Comparison of ENCODE assay signal across 9 cellular contexts in genomic region chr7:99141334-99141733, GRCh38. TPM values are rescaled to one million over a fixed set of nuclear protein-coding genes. Genes with fewer than 3 reads are reported as not detected.
DNase-seq lines count a peak whose midpoint lies in the region; ATAC-seq and TF ChIP-seq lines count a peak whose summit lies in the region.
"Had no signal": no experiment of that assay in that cellular context is flagged by ENCODE, and none has a peak within 500 bp of the region (broad histone marks: within the 10 kb centered on the region; RNA-seq: fewer than 3 reads in every experiment).

No MANE protein-coding gene starts in this region.

- H3K27me3 ChIP-seq in brain microvascular endothelial cell (replicated peaks) (no peaks in the 10 kb centered on the region), lower lobe of right lung (ENCODE audit: low read depth) (no peaks in the 10 kb centered on the region), transverse colon (no peaks in the 10 kb centered on the region)

- no peak for DNase-seq in activated naive CD4-positive, alpha-beta T cell treated with anti-CD3 and anti-CD28 coated beads, Interleukin-2, amount 10 ng/mL, durations not matched to agents 7 days and 5 days
- DNase-seq in activated naive CD4-positive, alpha-beta T cell treated with anti-CD3 and anti-CD28 coated beads, Interleukin-2, amount 50 U/mL, for 72 hours (ENCODE audit: low spot score in 2 of 2), result no peak
- DNase-seq in brain microvascular endothelial cell (no peak), lower lobe of right lung (no peak), transverse colon (no peak), cerebellum (ENCODE audit: low spot score) (no peak)
- no peak for DNase-seq in NK-92 treated with Interleukin-12 subunit alpha and Interleukin-12 subunit beta, amount 100 ng/mL, for 24 hours (lab: John Stamatoyannopoulos, UW)
- DNase-seq: NCI-H526 treated with DMSO at 0.1 percent for 48 hours had no signal

- H3K4me1 Mint-ChIP-seq in activated naive CD4-positive, alpha-beta T cell treated with anti-CD3 and anti-CD28 coated beads, Interleukin-2, amount 10 ng/mL, durations not matched to agents 7 days and 5 days, result peaks cover 41% of the 10 kb centered on the region

- CTCF ChIA-PET in activated naive CD4-positive, alpha-beta T cell treated with anti-CD3 and anti-CD28 coated beads, Interleukin-2, amount 10 ng/mL, durations not matched to agents 7 days and 5 days (lab: Charles Lee), result no interaction called here

- peak overlapping the region; percentile 85 for H3K27ac Mint-ChIP-seq in activated naive CD4-positive, alpha-beta T cell treated with anti-CD3 and anti-CD28 coated beads, Interleukin-2, amount 10 ng/mL, durations not matched to agents 7 days and 5 days
- peak overlapping the region in 1 of 2 donors; percentile 64 for H3K27ac Mint-ChIP-seq in activated naive CD4-positive, alpha-beta T cell treated with anti-CD3 and anti-CD28 coated beads, Interleukin-2, amount 50 U/mL, for 72 hours

- H3K9me3 ChIP-seq in lower lobe of right lung (no peaks in the 10 kb centered on the region), transverse colon (no peaks in the 10 kb centered on the region)

- TF ChIP-seq POLR2A in transverse colon (IDR thresholded peaks at IDR 0.05), result no peak

- 30 to 75% methylated on average over 1 to 3 of the region's 3 CpGs for WGBS in transverse colon (ENCODE audit: low coverage in 1 of 2), 2 donors

- H3K27ac ChIP-seq in brain microvascular endothelial cell, result peak overlapping the region; percentile 71
- H3K27ac ChIP-seq in lower lobe of right lung, result peak overlapping the region; percentile 86
- peak overlapping the region; percentile 99 to 100 (median 100) for H3K27ac ChIP-seq in transverse colon

- TF ChIP-seq CTCF in brain microvascular endothelial cell (IDR thresholded peaks at IDR 0.05; ENCODE audit: low read depth, low read length, missing control alignments) (no peak), lower lobe of right lung (IDR thresholded peaks at IDR 0.05) (no peak), transverse colon (IDR thresholded peaks at IDR 0.05) (no peak)

- peak overlapping the region; percentile 79 for H3K4me3 Mint-ChIP-seq in activated naive CD4-positive, alpha-beta T cell treated with anti-CD3 and anti-CD28 coated beads, Interleukin-2, amount 10 ng/mL, durations not matched to agents 7 days and 5 days

- no peak for ATAC-seq in activated naive CD4-positive, alpha-beta T cell treated with anti-CD3 and anti-CD28 coated beads, Interleukin-2, amount 50 U/mL, for 72 hours
- ATAC-seq in lower lobe of right lung, result no peak
- ATAC-seq in GM18861 (IDR thresholded peaks at IDR 0.05; ENCODE audit: unreplicated experiment), result no peak

- H3K9me3 Mint-ChIP-seq in activated naive CD4-positive, alpha-beta T cell treated with anti-CD3 and anti-CD28 coated beads, Interleukin-2, amount 10 ng/mL, durations not matched to agents 7 days and 5 days, result no peaks in the 10 kb centered on the region
- peaks cover 0 to 6% of the 10 kb centered on the region in 2 donors for H3K9me3 Mint-ChIP-seq in activated naive CD4-positive, alpha-beta T cell treated with anti-CD3 and anti-CD28 coated beads, Interleukin-2, amount 50 U/mL, for 72 hours

- intact Hi-C loops in lower lobe of right lung (cut with DNase I), result no loop called here
- intact Hi-C loops in transverse colon (cut with DNase I; ENCODE audit: low total_unique reads), result no loop called here

- no peaks in the 10 kb centered on the region for H3K27me3 Mint-ChIP-seq in activated naive CD4-positive, alpha-beta T cell treated with anti-CD3 and anti-CD28 coated beads, Interleukin-2, amount 10 ng/mL, durations not matched to agents 7 days and 5 days

- H3K4me3 ChIP-seq in brain microvascular endothelial cell (ENCODE audit: low read depth, low read length), result peak overlapping the region; percentile 63
- H3K4me3 ChIP-seq in lower lobe of right lung, result peak overlapping the region; percentile 90
- H3K4me3 ChIP-seq in transverse colon, result peak overlapping the region in 3 of 4 donors; percentile 99 to 100 (median 100)

- peaks cover 56% of the 10 kb centered on the region for H3K4me1 ChIP-seq in lower lobe of right lung
- H3K4me1 ChIP-seq in transverse colon, result peaks cover 8 to 66% (median 23%) of the 10 kb centered on the region in 4 donors

- H3K36me3 ChIP-seq in brain microvascular endothelial cell (replicated peaks), result no peaks in the 10 kb centered on the region
- H3K36me3 ChIP-seq in lower lobe of right lung, result no peaks in the 10 kb centered on the region
- H3K36me3 ChIP-seq in transverse colon, result no peaks in the 10 kb centered on the region

- TF ChIP-seq EP300 in transverse colon (IDR thresholded peaks at IDR 0.05; ENCODE audit: low read depth), result no peak

- in situ Hi-C loops in brain microvascular endothelial cell (cut with HindIII; ENCODE audit: low pct_ligation_motif_present, low sequenced_read_pairs), result no loop called here
- in situ Hi-C loops in transverse colon (cut with MboI; ENCODE audit: low pct_ligation_motif_present in 1 of 4, low pct_unique_long_range_greater_than_20kb in 1 of 4, low sequenced_read_pairs in 3 of 4), result loop anchor here in 1 of 4 donors (10.0 kb wide), 1 partner anchor 97 kb away; no protein-coding TSS in a partner anchor

- peaks cover 10% of the 10 kb centered on the region for H3K36me3 Mint-ChIP-seq in activated naive CD4-positive, alpha-beta T cell treated with anti-CD3 and anti-CD28 coated beads, Interleukin-2, amount 10 ng/mL, durations not matched to agents 7 days and 5 days
- peaks cover 0 to 15% of the 10 kb centered on the region in 2 donors for H3K36me3 Mint-ChIP-seq in activated naive CD4-positive, alpha-beta T cell treated with anti-CD3 and anti-CD28 coated beads, Interleukin-2, amount 50 U/mL, for 72 hours

RNA-seq across cellular contexts. Expression of gene SMURF1, which starts 2.6 kb away (rescaled TPM):
- 10 to 100 TPM; 13.5 to 19.6 TPM for total RNA-seq in activated naive CD4-positive, alpha-beta T cell treated with anti-CD3 and anti-CD28 coated beads, Interleukin-2, amount 50 U/mL, for 72 hours
- 32.0 TPM for total RNA-seq in lower lobe of right lung
- 10 to 100 TPM; 25.3 to 47.5 (median 36.5) TPM for total RNA-seq in transverse colon
- total RNA-seq in cerebellum, result 19.4 TPM
